12 cellular contexts compared by ENCODE assay signal in the genomic region with DNA sequence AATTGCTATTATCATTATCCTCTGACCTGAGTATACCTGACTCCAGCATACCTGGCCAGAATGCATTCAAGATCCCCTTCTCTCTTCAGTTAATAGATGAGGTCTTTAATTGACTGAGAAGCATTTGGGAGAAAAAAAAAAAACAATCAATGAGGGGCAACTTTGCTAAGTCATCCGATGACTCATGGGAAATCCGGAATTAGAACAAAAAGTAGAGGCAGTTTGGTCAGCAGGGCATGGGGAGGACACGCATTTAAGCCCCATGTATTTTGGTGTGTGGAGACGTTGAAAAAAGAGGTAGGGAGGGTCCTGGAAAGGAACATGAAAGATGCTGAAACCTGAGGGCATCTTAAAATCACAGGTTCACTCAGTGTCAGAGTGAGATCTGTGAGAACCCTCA.
A peak's percentile ranks its signal among the peaks of the same experiment; 100 is the strongest.
DNase-seq lines count a peak whose midpoint lies in the region; ATAC-seq and TF ChIP-seq lines count a peak whose summit lies in the region.
"Had no signal": no experiment of that assay in that cellular context is flagged by ENCODE, and none has a peak within 500 bp of the region (broad histone marks: within the 10 kb centered on the region; RNA-seq: fewer than 3 reads in every experiment).

No MANE protein-coding gene starts in this region.

- in situ Hi-C loops in astrocyte of the cerebellum (cut with HindIII; ENCODE audit: low sequenced_read_pairs): no loop called here

- TF ChIP-seq CTCF in astrocyte of the cerebellum (IDR thresholded peaks at IDR 0.05; ENCODE audit: low read depth, low read length, missing control alignments) (no peak), foreskin keratinocyte (conservative IDR thresholded peaks at IDR 0.05) (no peak), colonic mucosa (IDR thresholded peaks at IDR 0.05) (no peak)

- H3K36me3 ChIP-seq in colonic mucosa (no peaks in the 10 kb centered on the region), trophoblast cell (ENCODE audit: control insufficient read depth in 1 of 2, insufficient read depth in 2 of 2, low read length in 2 of 2) (no peaks in the 10 kb centered on the region)
- H3K36me3 ChIP-seq: Peyer's patch, upper lobe of left lung had no signal

- H3K14ac ChIP-seq in trophoblast cell (ENCODE audit: low read length): no peak overlapping the region

- H3K23ac ChIP-seq in trophoblast cell (ENCODE audit: low read length): no peak overlapping the region

- peaks cover 43% of the 10 kb centered on the region for H3K4me1 ChIP-seq in foreskin keratinocyte
- H3K4me1 ChIP-seq in colonic mucosa: no peaks in the 10 kb centered on the region
- peaks cover 5 to 8% of the 10 kb centered on the region in 2 experiments for H3K4me1 ChIP-seq in trophoblast cell (ENCODE audit: control insufficient read depth in 1 of 2, insufficient read depth in 2 of 2, low read length in 2 of 2)
- H3K4me1 ChIP-seq: Peyer's patch, upper lobe of left lung had no signal

- no peak overlapping the region for H2BK5ac ChIP-seq in trophoblast cell (ENCODE audit: low read depth, low read length, poor library complexity)

- H3K9me3 Mint-ChIP-seq in activated T-cell treated with anti-CD3 and anti-CD28 coated beads, Interleukin-2, amount 50 U/mL, for 24 hours: no peaks in the 10 kb centered on the region
- no peaks in the 10 kb centered on the region for H3K9me3 Mint-ChIP-seq in stimulated activated effector memory CD8-positive, alpha-beta T cell treated with anti-CD3 and anti-CD28 coated beads, Interleukin-12 subunit alpha, Interleukin-12 subunit beta, amount 100 ng/mL, for 72 hours

- no peak overlapping the region for H4K8ac ChIP-seq in trophoblast cell (ENCODE audit: low read depth, low read length)

- no peak overlapping the region for H3K18ac ChIP-seq in trophoblast cell (ENCODE audit: low read length)

- no CpG with 5 or more reads among the region's 4 CpGs for WGBS in trophoblast cell (ENCODE audit: extremely low coverage, insufficient coverage, insufficient read length)

- H3K27me3 Mint-ChIP-seq in activated T-cell treated with anti-CD3 and anti-CD28 coated beads, Interleukin-2, amount 50 U/mL, for 24 hours: no peaks in the 10 kb centered on the region

- H3K9me3 ChIP-seq in colonic mucosa (no peaks in the 10 kb centered on the region), trophoblast cell (ENCODE audit: insufficient read depth, low read depth, low read length) (no peaks in the 10 kb centered on the region)
- H3K9me3 ChIP-seq: Peyer's patch, upper lobe of left lung had no signal

- no peak overlapping the region for H3K4me3 Mint-ChIP-seq in activated T-cell treated with anti-CD3 and anti-CD28 coated beads, Interleukin-2, amount 50 U/mL, for 24 hours
- H3K4me3 Mint-ChIP-seq in stimulated activated effector memory CD8-positive, alpha-beta T cell treated with anti-CD3 and anti-CD28 coated beads, Interleukin-12 subunit alpha, Interleukin-12 subunit beta, amount 100 ng/mL, for 72 hours: no peak overlapping the region

- H4K91ac ChIP-seq in trophoblast cell (ENCODE audit: low read depth, low read length): no peak overlapping the region

- H3K9ac ChIP-seq in colonic mucosa (ENCODE audit: low read depth in 2 of 2, low read length in 2 of 2) (no peak overlapping the region), trophoblast cell (ENCODE audit: low read length) (no peak overlapping the region)

- H3K27ac Mint-ChIP-seq in activated T-cell treated with anti-CD3 and anti-CD28 coated beads, Interleukin-2, amount 50 U/mL, for 24 hours: peak overlapping the region; percentile 42
- peak overlapping the region; percentile 35 for H3K27ac Mint-ChIP-seq in stimulated activated effector memory CD8-positive, alpha-beta T cell treated with anti-CD3 and anti-CD28 coated beads, Interleukin-12 subunit alpha, Interleukin-12 subunit beta, amount 100 ng/mL, for 72 hours

- H3K4me3 ChIP-seq in astrocyte of the cerebellum (ENCODE audit: low read depth, low read length) (no peak overlapping the region), colonic mucosa (no peak overlapping the region), trophoblast cell (ENCODE audit: low read depth, low read length) (no peak overlapping the region)
- H3K4me3 ChIP-seq: Peyer's patch, upper lobe of left lung had no signal

- no peaks in the 10 kb centered on the region for H3K4me1 Mint-ChIP-seq in activated T-cell treated with anti-CD3 and anti-CD28 coated beads, Interleukin-2, amount 50 U/mL, for 24 hours (ENCODE audit: low read depth)
- no peaks in the 10 kb centered on the region for H3K4me1 Mint-ChIP-seq in stimulated activated effector memory CD8-positive, alpha-beta T cell treated with anti-CD3 and anti-CD28 coated beads, Interleukin-12 subunit alpha, Interleukin-12 subunit beta, amount 100 ng/mL, for 72 hours

- H3K4me2 ChIP-seq in trophoblast cell (ENCODE audit: low read length): no peak overlapping the region

- no peak for ATAC-seq in foreskin keratinocyte
- no peak for ATAC-seq in stimulated activated effector memory CD8-positive, alpha-beta T cell treated with anti-CD3 and anti-CD28 coated beads, Interleukin-12 subunit alpha, Interleukin-12 subunit beta, amount 100 ng/mL, for 72 hours
- ATAC-seq: HCT116 had no signal

- no peak overlapping the region for H2AFZ ChIP-seq in trophoblast cell (ENCODE audit: insufficient read depth, low read length, poor library complexity)

- intact Hi-C loops in colonic mucosa (cut with DNase I): no loop called here

- H2AK5ac ChIP-seq in trophoblast cell (ENCODE audit: low read length): no peak overlapping the region

- no peaks in the 10 kb centered on the region for H3K36me3 Mint-ChIP-seq in activated T-cell treated with anti-CD3 and anti-CD28 coated beads, Interleukin-2, amount 50 U/mL, for 24 hours (ENCODE audit: low read depth)
- H3K36me3 Mint-ChIP-seq in stimulated activated effector memory CD8-positive, alpha-beta T cell treated with anti-CD3 and anti-CD28 coated beads, Interleukin-12 subunit alpha, Interleukin-12 subunit beta, amount 100 ng/mL, for 72 hours: no peaks in the 10 kb centered on the region

- H2BK12ac ChIP-seq in trophoblast cell (ENCODE audit: low read length): no peak overlapping the region

- H3K4ac ChIP-seq in trophoblast cell (ENCODE audit: low read depth, low read length): no peak overlapping the region

- peak overlapping the region; percentile 87 for H3K27ac ChIP-seq in foreskin keratinocyte
- H3K27ac ChIP-seq in colonic mucosa: no peak overlapping the region
- H3K27ac ChIP-seq in trophoblast cell (ENCODE audit: low read depth, low read length): no peak overlapping the region
- H3K27ac ChIP-seq: Peyer's patch, upper lobe of left lung had no signal

- no peaks in the 10 kb centered on the region for H3K79me2 ChIP-seq in trophoblast cell (ENCODE audit: control insufficient read depth, insufficient read depth, low read length, poor library complexity)

- H3K27me3 ChIP-seq in foreskin keratinocyte: no peaks in the 10 kb centered on the region
- no peaks in the 10 kb centered on the region for H3K27me3 ChIP-seq in colonic mucosa
- H3K27me3 ChIP-seq in trophoblast cell (ENCODE audit: insufficient read depth, low read length): no peaks in the 10 kb centered on the region
- H3K27me3 ChIP-seq: Peyer's patch, upper lobe of left lung had no signal

- H4K12ac ChIP-seq in trophoblast cell (ENCODE audit: low read depth, low read length): no peak overlapping the region

- H2BK120ac ChIP-seq in trophoblast cell (ENCODE audit: insufficient read depth, low read length, poor library complexity): no peak overlapping the region

- no peak for DNase-seq in activated T-cell treated with anti-CD3 and anti-CD28 coated beads, Interleukin-2, amount 50 U/mL, for 24 hours
- no peak for DNase-seq in activated T-cell treated with anti-CD3 and anti-CD28 coated beads for 4 hours
- peak; percentile 24 for DNase-seq in astrocyte of the cerebellum (ENCODE audit: low read depth)
- peak in 1 of 2 donors; percentile 66 for DNase-seq in foreskin keratinocyte
- no peak for DNase-seq in stimulated activated effector memory CD8-positive, alpha-beta T cell treated with anti-CD3 and anti-CD28 coated beads, Interleukin-12 subunit alpha, Interleukin-12 subunit beta, amount 100 ng/mL, for 72 hours (ENCODE audit: low spot score in 2 of 2)
- no peak for DNase-seq in SHP77 treated with DMSO at 0.1 percent for 48 hours (lab: John Stamatoyannopoulos, UW)
- DNase-seq in colonic mucosa: no peak
- no peak for DNase-seq in trophoblast cell
- DNase-seq: Kasumi-1, Peyer's patch, upper lobe of left lung had no signal

- no peaks in the 10 kb centered on the region for H3K79me1 ChIP-seq in trophoblast cell (ENCODE audit: low read length)
